Comparison of ENCODE assay signal across 9 cellular contexts in genomic region chr1:107748529-107748928, GRCh38.
DNase-seq lines count a peak whose midpoint lies in the region; ATAC-seq, FAIRE-seq and TF ChIP-seq lines count a peak whose summit lies in the region.
"Had no signal": no experiment of that assay in that cellular context is flagged by ENCODE, and none has a peak within 500 bp of the region (broad histone marks: within the 10 kb centered on the region; RNA-seq: fewer than 3 reads in every experiment).

No MANE protein-coding gene starts in this region.

- H3K27ac ChIP-seq in DND-41 (ENCODE audit: low read length) (no peak overlapping the region), MM.1S (ENCODE audit: low read length) (no peak overlapping the region), K562 (ENCODE audit: extremely low read depth, low read depth, low read length) (no peak overlapping the region)

- H4K20me1 ChIP-seq in DND-41 (ENCODE audit: insufficient read depth, low read length): no peaks in the 10 kb centered on the region
- H4K20me1 ChIP-seq in MM.1S (ENCODE audit: insufficient read depth, low read length): no peaks in the 10 kb centered on the region
- H4K20me1 ChIP-seq in K562 (replicated peaks; ENCODE audit: control insufficient read depth, insufficient read depth, low read length): no peaks in the 10 kb centered on the region

- H3K36me3 ChIP-seq in DND-41 (ENCODE audit: insufficient read depth, low read length) (peaks cover 29% of the 10 kb centered on the region; the same call in 1 of the 2 replicates), MM.1S (replicated peaks; ENCODE audit: insufficient read depth, low read length) (no peaks in the 10 kb centered on the region), K562 (ENCODE audit: control insufficient read depth, insufficient read depth, low read length) (no peaks in the 10 kb centered on the region), mucosa of descending colon (ENCODE audit: low read depth) (no peaks in the 10 kb centered on the region)

- 0% methylated on average over 2 of the region's 2 CpGs for WGBS in K562 (ENCODE audit: insufficient coverage, low coverage, missing lambda C conversion rate)

- H3K4me1 ChIP-seq in DND-41 (ENCODE audit: insufficient read depth, low read length) (no peaks in the 10 kb centered on the region), MM.1S (ENCODE audit: low read length) (no peaks in the 10 kb centered on the region), K562 (replicated peaks in 1 of 2; ENCODE audit: control insufficient read depth in 2 of 2, insufficient read depth in 2 of 2, low read length in 2 of 2) (no peaks in the 10 kb centered on the region), mucosa of descending colon (ENCODE audit: low read depth) (no peaks in the 10 kb centered on the region)

- in situ Hi-C loops in K562 (cut with MboI): no loop called here

- TF ChIP-seq EP300 in K562 (IDR thresholded peaks at IDR 0.05; ENCODE audit: low read length): no peak

- ATAC-seq in DND-41 (ENCODE audit: insufficient read depth, low read depth) (no peak), K562 (peak; percentile 68), mucosa of descending colon (peak; percentile 59), HG03175 (IDR thresholded peaks at IDR 0.05; ENCODE audit: unreplicated experiment) (no peak)

- FAIRE-seq in K562 (lab: Jason Lieb, UNC): no peak

- H3K4me2 ChIP-seq in DND-41 (ENCODE audit: insufficient read depth, low read length) (no peak overlapping the region), MM.1S (ENCODE audit: low read depth, low read length) (no peak overlapping the region), K562 (ENCODE audit: insufficient read depth, low read length) (no peak overlapping the region)

- no peaks in the 10 kb centered on the region for H3K79me2 ChIP-seq in DND-41 (ENCODE audit: insufficient read depth, low read length)
- no peaks in the 10 kb centered on the region for H3K79me2 ChIP-seq in MM.1S (ENCODE audit: low read length)
- H3K79me2 ChIP-seq in K562 (ENCODE audit: control insufficient read depth, insufficient read depth, low read length): no peaks in the 10 kb centered on the region

- no peaks in the 10 kb centered on the region for H3K9me2 ChIP-seq in MM.1S (replicated peaks; ENCODE audit: insufficient read depth, low read length)

- H2AFZ ChIP-seq in DND-41 (ENCODE audit: low read depth, low read length): no peak overlapping the region
- H2AFZ ChIP-seq in MM.1S (ENCODE audit: low read length): no peak overlapping the region
- no peak overlapping the region for H2AFZ ChIP-seq in K562 (ENCODE audit: low read depth, low read length)

- no TSS peak for BruUV-seq in K562 (replicated peaks; lab: Mats Ljungman, UMichigan)

- H3K9me3 ChIP-seq in DND-41 (ENCODE audit: insufficient read depth, low read length, severe bottlenecking): no peaks in the 10 kb centered on the region
- no peaks in the 10 kb centered on the region for H3K9me3 ChIP-seq in MM.1S (replicated peaks; ENCODE audit: insufficient read depth, low read length)
- H3K9me3 ChIP-seq in K562 (replicated peaks; ENCODE audit: control insufficient read depth, insufficient read depth, low read depth, low read length): no peaks in the 10 kb centered on the region
- H3K9me3 ChIP-seq in mucosa of descending colon: no peaks in the 10 kb centered on the region

- DNase-seq in DND-41 (no peak), MM.1S (peak; percentile 43), K562 (ENCODE audit: extremely low read depth in 1 of 4, low spot score in 3 of 4) (peak in 1 of 4 experiments; percentile 4), mucosa of descending colon (no peak), C1 segment of cervical spinal cord (lab: John Stamatoyannopoulos, UW) (no peak), iPS-NIHi11 (ENCODE audit: low spot score) (no peak)
- DNase-seq in activated CD8-positive, alpha-beta memory T cell treated with anti-CD3 and anti-CD28 coated beads, Interleukin-2, amount 50 U/mL, for 4 hours: no peak
- DNase-seq: NCI-H2029 treated with DMSO at 0.1 percent for 48 hours had no signal

- POLR2A ChIA-PET in K562 (lab: Yijun Ruan, JAX): no interaction called here

- no peaks in the 10 kb centered on the region for H3K9me1 ChIP-seq in K562 (ENCODE audit: control insufficient read depth, insufficient read depth, low read length)

- peak; percentile 32 to 39; a peak in 3 of 4 replicates for TF ChIP-seq RAD21 in K562 (CRISPR knock-in tag; conservative IDR thresholded peaks at IDR 0.05 in 1 of 2, IDR thresholded peaks at IDR 0.05 in 1 of 2)

- H3K9ac ChIP-seq in DND-41 (ENCODE audit: low read depth, low read length) (no peak overlapping the region), MM.1S (ENCODE audit: low read length) (no peak overlapping the region), K562 (ENCODE audit: insufficient read depth in 1 of 2, low read depth in 2 of 2, low read length in 2 of 2) (no peak overlapping the region)

- H3K27me3 ChIP-seq in DND-41 (ENCODE audit: insufficient read depth, low read length, poor library complexity) (no peaks in the 10 kb centered on the region), MM.1S (replicated peaks; ENCODE audit: insufficient read depth, low read length) (no peaks in the 10 kb centered on the region), K562 (ENCODE audit: control insufficient read depth in 2 of 2, insufficient read depth in 2 of 2, low read length in 2 of 2) (no peaks in the 10 kb centered on the region)

- no peak overlapping the region for H3K4me3 ChIP-seq in DND-41 (ENCODE audit: low read depth in 1 of 2, low read length in 2 of 2)
- H3K4me3 ChIP-seq in MM.1S (ENCODE audit: low read length): no peak overlapping the region
- no peak overlapping the region for H3K4me3 ChIP-seq in K562
- H3K4me3 ChIP-seq in mucosa of descending colon: no peak overlapping the region

- peak; percentile 34 for TF ChIP-seq CTCF in DND-41 (IDR thresholded peaks at IDR 0.05; ENCODE audit: borderline replicate concordance, extremely low read depth, low read length, poor library complexity, severe bottlenecking)
- TF ChIP-seq CTCF in MM.1S (IDR thresholded peaks at IDR 0.05; ENCODE audit: low read length): peak; percentile 21; the same call in 1 of the 2 replicates
- peak in 1 of 3 experiments; percentile 38; a peak in 2 of 6 replicates for TF ChIP-seq CTCF in K562 (IDR thresholded peaks at IDR 0.05 in 2 of 3, conservative IDR thresholded peaks at IDR 0.05 in 1 of 3; ENCODE audit: insufficient read depth in 2 of 3, low read depth in 1 of 3, low read length in 3 of 3)
- TF ChIP-seq CTCF in mucosa of descending colon (IDR thresholded peaks at IDR 0.05): no peak

- H3F3A ChIP-seq in MM.1S (ENCODE audit: insufficient read depth, low read length): no peaks in the 10 kb centered on the region

- no peak for TF ChIP-seq POLR2A in K562 (conservative IDR thresholded peaks at IDR 0.05)

- CTCF ChIA-PET in K562 (lab: Yijun Ruan, JAX; ENCODE audit: low intra/inter-chr PET ratio): no interaction called here

- intact Hi-C loops in K562 (cut with micrococcal nuclease) (no loop called here), mucosa of descending colon (cut with DNase I, micrococcal nuclease) (loop anchor here in 1 of 2 donors (10.0 kb wide), 1 partner anchor 214 kb away; no protein-coding TSS in a partner anchor)

TF ChIP-seq in K562, 482 proteins besides CTCF, POLR2A, EP300 and RAD21:
- TF ChIP-seq, protein P1, sequence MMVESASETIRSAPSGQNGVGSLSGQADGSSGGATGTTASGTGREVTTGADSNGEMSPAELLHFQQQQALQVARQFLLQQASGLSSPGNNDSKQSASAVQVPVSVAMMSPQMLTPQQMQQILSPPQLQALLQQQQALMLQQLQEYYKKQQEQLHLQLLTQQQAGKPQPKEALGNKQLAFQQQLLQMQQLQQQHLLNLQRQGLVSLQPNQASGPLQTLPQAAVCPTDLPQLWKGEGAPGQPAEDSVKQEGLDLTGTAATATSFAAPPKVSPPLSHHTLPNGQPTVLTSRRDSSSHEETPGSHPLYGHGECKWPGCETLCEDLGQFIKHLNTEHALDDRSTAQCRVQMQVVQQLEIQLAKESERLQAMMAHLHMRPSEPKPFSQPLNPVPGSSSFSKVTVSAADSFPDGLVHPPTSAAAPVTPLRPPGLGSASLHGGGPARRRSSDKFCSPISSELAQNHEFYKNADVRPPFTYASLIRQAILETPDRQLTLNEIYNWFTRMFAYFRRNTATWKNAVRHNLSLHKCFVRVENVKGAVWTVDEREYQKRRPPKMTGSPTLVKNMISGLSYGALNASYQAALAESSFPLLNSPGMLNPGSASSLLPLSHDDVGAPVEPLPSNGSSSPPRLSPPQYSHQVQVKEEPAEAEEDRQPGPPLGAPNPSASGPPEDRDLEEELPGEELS (CRISPR knock-in tag; IDR thresholded peaks at IDR 0.05; ENCODE audit: borderline replicate concordance): no peak
- TF ChIP-seq ZNF785 (CRISPR knock-in tag; IDR thresholded peaks at IDR 0.05) (no peak), MTA3 (IDR thresholded peaks at IDR 0.05; ENCODE audit: borderline replicate concordance) (no peak), TEAD4 (IDR thresholded peaks at IDR 0.05; ENCODE audit: low read length) (no peak), TEAD4 (CRISPR knock-in tag; IDR thresholded peaks at IDR 0.05; ENCODE audit: borderline replicate concordance) (no peak), ZNF764 (CRISPR knock-in tag; IDR thresholded peaks at IDR 0.05; ENCODE audit: low read depth) (no peak), ADNP (tag; IDR thresholded peaks at IDR 0.05) (no peak), ATF3 (IDR thresholded peaks at IDR 0.05) (no peak), ATF3 (CRISPR knock-in tag; conservative IDR thresholded peaks at IDR 0.05) (no peak)

Comparison
In these comparisons a context has a peak if more than half of its experiments do, and no peak if none do; other contexts are left out.
1. ATAC-seq: peak in K562 (single experiment) and mucosa of descending colon (single experiment); none in DND-41 (single experiment) and HG03175 (single experiment).